ENCODE assay signal across 11 cellular contexts in genomic region chr19:38790507-38791403, GRCh38. TPM values are rescaled to one million over a fixed set of nuclear protein-coding genes. Genes with fewer than 3 reads are reported as not detected.
A peak's percentile ranks its signal among the peaks of the same experiment; 100 is the strongest.
DNase-seq lines count a peak whose midpoint lies in the region; ATAC-seq, FAIRE-seq and TF ChIP-seq lines count a peak whose summit lies in the region.
"Not testable (repeated sequence)": the region's sequence is repeated elsewhere in the genome, so short reads cannot be mapped to it uniquely, and the experiment has no call there.
"Had no signal": no experiment of that assay in that cellular context is flagged by ENCODE, and none has a peak within 500 bp of the region (broad histone marks: within the 10 kb centered on the region; RNA-seq: fewer than 3 reads in every experiment).

No MANE protein-coding gene starts in this region.

- ATAC-seq in HCT116: peak; percentile 87
- ATAC-seq in foreskin keratinocyte: peak; percentile 18

- POLR2A ChIA-PET in HCT116 (lab: Charles Lee); endothelial cell of umbilical vein (lab: Charles Lee): not testable (repeated sequence)

- not testable (repeated sequence) for TF ChIP-seq RAD21 in HCT116 (IDR thresholded peaks at IDR 0.05; ENCODE audit: low read depth)

- H3K36me3 ChIP-seq in HCT116 (ENCODE audit: control insufficient read depth in 1 of 2, insufficient read depth in 2 of 2, low read length in 2 of 2); adipocyte (ENCODE audit: control insufficient read depth, insufficient read depth, low read length, severe bottlenecking); endothelial cell of umbilical vein (ENCODE audit: control insufficient read depth in 2 of 2, extremely low read depth in 1 of 2, insufficient read depth in 2 of 2, low read length in 2 of 2); iPS-20b (ENCODE audit: insufficient read depth, low read depth, low read length); osteoblast (ENCODE audit: insufficient read depth, low read length); subcutaneous abdominal adipose tissue (ENCODE audit: control insufficient read depth in 5 of 5, insufficient read depth in 5 of 5, low read length in 5 of 5): not testable (repeated sequence)

- H3K9ac ChIP-seq in HCT116 (ENCODE audit: low read length); endothelial cell of umbilical vein (replicated peaks; ENCODE audit: extremely low read depth, insufficient read depth, low read length); iPS-20b (ENCODE audit: low read depth, low read length); subcutaneous abdominal adipose tissue (ENCODE audit: low read length in 5 of 5): not testable (repeated sequence)
- peak overlapping the region; percentile 58 for H3K9ac ChIP-seq in adipocyte (ENCODE audit: low read length)

- H2AFZ ChIP-seq in HCT116 (ENCODE audit: low read depth, low read length, poor library complexity, severe bottlenecking); endothelial cell of umbilical vein (ENCODE audit: low read depth, low read length): not testable (repeated sequence)
- peak overlapping the region; percentile 65 for H2AFZ ChIP-seq in osteoblast (ENCODE audit: low read length)

- H3K9me1 ChIP-seq in endothelial cell of umbilical vein (replicated peaks; ENCODE audit: control insufficient read depth, extremely low read depth, insufficient read depth, low read length): not testable (repeated sequence)

- not testable (repeated sequence) for DNase-seq in HCT116 (ENCODE audit: low read depth, low spot score); adipocyte (ENCODE audit: low read depth); endothelial cell of umbilical vein (ENCODE audit: low read depth, low spot score); foreskin keratinocyte; osteoblast (ENCODE audit: insufficient read length, low spot score, missing footprints)

- BruUV-seq in HCT116 (replicated peaks; lab: Mats Ljungman, UMichigan): TSS peak; percentile 82
- TSS peak; percentile 62 for BruUV-seq in endothelial cell of umbilical vein (replicated peaks; lab: Mats Ljungman, UMichigan)

- not testable (repeated sequence) for H3K4me1 ChIP-seq in HCT116 (ENCODE audit: control insufficient read depth in 1 of 2, insufficient read depth in 2 of 2, low read length in 2 of 2); adipocyte (ENCODE audit: control insufficient read depth, insufficient read depth, low read length); endothelial cell of umbilical vein (ENCODE audit: control insufficient read depth, extremely low read depth, insufficient read depth, low read length); iPS-20b (ENCODE audit: insufficient read depth, low read length); osteoblast (ENCODE audit: insufficient read depth, low read length); subcutaneous abdominal adipose tissue (ENCODE audit: control insufficient read depth in 5 of 5, insufficient read depth in 5 of 5, low read length in 5 of 5)
- H3K4me1 ChIP-seq in foreskin keratinocyte: peaks cover 25% of the 10 kb centered on the region

- not testable (repeated sequence) for H4K20me1 ChIP-seq in HCT116 (ENCODE audit: insufficient read depth); endothelial cell of umbilical vein (replicated peaks; ENCODE audit: control insufficient read depth, extremely low read depth, insufficient read depth, low read length); osteoblast (ENCODE audit: insufficient read depth, low read length)

- H3K9me3 ChIP-seq in HCT116 (ENCODE audit: control insufficient read depth in 1 of 2, insufficient read depth in 1 of 2, low read depth in 1 of 2, low read length in 2 of 2); adipocyte (ENCODE audit: control insufficient read depth, low read length); endothelial cell of umbilical vein (replicated peaks; ENCODE audit: control insufficient read depth, insufficient read depth, low read length); iPS-20b (ENCODE audit: insufficient read depth, low read depth, low read length); osteoblast (ENCODE audit: low read depth, low read length); subcutaneous abdominal adipose tissue (ENCODE audit: control insufficient read depth in 5 of 5, low read length in 5 of 5): not testable (repeated sequence)

- H3K4me3 ChIP-seq in HCT116 (replicated peaks in 1 of 2; ENCODE audit: low read depth in 1 of 2, low read length in 2 of 2) (peak overlapping the region; percentile 11 to 28; a peak in 2 of 4 replicates), adipocyte (ENCODE audit: low read length) (peak overlapping the region; percentile 64), iPS-20b (ENCODE audit: low read length) (peak overlapping the region; percentile 42; the same call in 1 of the 2 replicates), osteoblast (ENCODE audit: insufficient read depth, low read length) (peak overlapping the region; percentile 47), subcutaneous abdominal adipose tissue (ENCODE audit: low read depth in 1 of 5, low read length in 5 of 5) (peak overlapping the region in 3 of 5 donors; percentile 42 to 47 (median 44))
- not testable (repeated sequence) for H3K4me3 ChIP-seq in endothelial cell of umbilical vein (replicated peaks in 1 of 3; ENCODE audit: insufficient read depth in 1 of 3, low read depth in 1 of 3, low read length in 3 of 3)

- dilution Hi-C loops in endothelial cell of umbilical vein (cut with MboI; ENCODE audit: extremely low pct_ligation_motif_present, low sequenced_read_pairs): not testable (repeated sequence)

- not testable (repeated sequence) for TF ChIP-seq CTCF in HCT116 (IDR thresholded peaks at IDR 0.05 in 2 of 3, conservative IDR thresholded peaks at IDR 0.05 in 1 of 3; ENCODE audit: borderline replicate concordance in 1 of 3, insufficient read depth in 1 of 3, low read depth in 2 of 3, low read length in 2 of 3); endothelial cell of umbilical vein (IDR thresholded peaks at IDR 0.05; ENCODE audit: extremely low read depth in 1 of 2, insufficient read depth in 1 of 2, low read depth in 1 of 2, low read length in 2 of 2); foreskin keratinocyte (conservative IDR thresholded peaks at IDR 0.05); osteoblast (IDR thresholded peaks at IDR 0.05; ENCODE audit: extremely low read depth, low read depth, low read length)

- FAIRE-seq in endothelial cell of umbilical vein (lab: Jason Lieb, UNC): not testable (repeated sequence)

- not testable (repeated sequence) for H3K27me3 ChIP-seq in HCT116 (ENCODE audit: insufficient read depth, low read length); adipocyte (replicated peaks; ENCODE audit: control insufficient read depth, insufficient read depth, low read length); endothelial cell of umbilical vein (ENCODE audit: control insufficient read depth in 2 of 2, insufficient read depth in 2 of 2, low read length in 2 of 2); foreskin keratinocyte; osteoblast (ENCODE audit: insufficient read depth, low read length); subcutaneous abdominal adipose tissue (ENCODE audit: control insufficient read depth in 5 of 5, insufficient read depth in 4 of 5, low read length in 5 of 5)
- H3K27me3 ChIP-seq in iPS-20b (ENCODE audit: insufficient read depth, low read length): peaks cover 12% of the 10 kb centered on the region; the same call in 1 of the 2 replicates

- not testable (repeated sequence) for H3K27ac ChIP-seq in HCT116 (ENCODE audit: low read depth, low read length); endothelial cell of umbilical vein (ENCODE audit: insufficient read depth, low read depth, low read length); foreskin keratinocyte; iPS-20b (ENCODE audit: low read length); osteoblast (ENCODE audit: low read depth, low read length); subcutaneous abdominal adipose tissue (ENCODE audit: low read depth, low read length)

- RAD21 ChIA-PET in HCT116 (lab: Charles Lee; ENCODE audit: low non-redundant PET in 1 of 2, low total read pairs in 2 of 2, uncharacterized antibody in 2 of 2, unreplicated experiment in 2 of 2): not testable (repeated sequence)

- intact Hi-C loops in HCT116 (cut with micrococcal nuclease): not testable (repeated sequence)
- intact Hi-C loops in endothelial cell of umbilical vein (cut with micrococcal nuclease): loop anchor here (5.0 kb wide), 1 partner anchor 42 kb away; the partner anchor contains the start of gene ECH1

- H3K79me2 ChIP-seq in HCT116 (ENCODE audit: insufficient read depth, low read length); endothelial cell of umbilical vein (ENCODE audit: control insufficient read depth, insufficient read depth, low read length); osteoblast (ENCODE audit: insufficient read depth, low read length): not testable (repeated sequence)

- H3K4me2 ChIP-seq in HCT116 (ENCODE audit: low read length): 0 out of 2 replicates have a peak overlapping the region, but pooled peaks have one; percentile 23
- H3K4me2 ChIP-seq in endothelial cell of umbilical vein (ENCODE audit: insufficient read depth, low read length); osteoblast (ENCODE audit: insufficient read depth, low read length): not testable (repeated sequence)

- CTCF ChIA-PET in HCT116 (lab: Charles Lee); endothelial cell of umbilical vein (lab: Charles Lee): not testable (repeated sequence)

- not testable (repeated sequence) for TF ChIP-seq POLR2A in HCT116 (IDR thresholded peaks at IDR 0.05; ENCODE audit: borderline replicate concordance, extremely low read depth, insufficient read depth, insufficient read length); endothelial cell of umbilical vein (IDR thresholded peaks at IDR 0.05; ENCODE audit: low read depth, low read length)

- not testable (repeated sequence) for H3K9me2 ChIP-seq in HCT116 (ENCODE audit: insufficient read depth)

RNA-seq across cellular contexts. Expression of gene LGALS7B, which starts 1.8 kb away (rescaled TPM):
- total RNA-seq in HCT116 (2021; ENCODE audit: unreplicated experiment) (2.4 TPM), endothelial cell of umbilical vein (not detected in 2 replicates), foreskin keratinocyte (407 and 889 TPM in 2 replicates), osteoblast (not detected in 2 replicates)
- polyA plus RNA-seq in HCT116 (2012): 1.4 and 2.0 TPM in 2 replicates
- polyA plus RNA-seq in endothelial cell of umbilical vein (not detected in 2 replicates), foreskin keratinocyte (687 and 1,622 TPM in 2 replicates)
- polyA plus RNA-seq in endothelial cell of umbilical vein (2011; cell fraction: cytosol; rRNA removed): not detected in 2 replicates
- 0.81 TPM in 1 of 2 replicates, not detected in the other for polyA plus RNA-seq in endothelial cell of umbilical vein (2011; cell fraction: nucleus; rRNA removed)
- not detected in 2 replicates for polyA plus RNA-seq in endothelial cell of umbilical vein (2012)
- not detected in 2 replicates for polyA minus RNA-seq in endothelial cell of umbilical vein
- not detected for polyA minus RNA-seq in endothelial cell of umbilical vein (2011; cell fraction: cytosol; rRNA and poly(A)+ RNA removed)
- not detected in 2 replicates for polyA minus RNA-seq in endothelial cell of umbilical vein (2011; cell fraction: nucleus; rRNA and poly(A)+ RNA removed)
- total RNA-seq: H4, HFFc6, NCI-H460 had no signal

RNA-seq across cellular contexts. Expression of gene LGALS7, which starts 17.4 kb away (rescaled TPM):
- total RNA-seq in HCT116 (2021; ENCODE audit: unreplicated experiment) (not detected), endothelial cell of umbilical vein (not detected in 2 replicates), foreskin keratinocyte (6.6 and 11.2 TPM in 2 replicates), osteoblast (not detected in 2 replicates)
- polyA plus RNA-seq in HCT116 (2012): not detected in 2 replicates
- polyA plus RNA-seq in endothelial cell of umbilical vein (not detected in 2 replicates), foreskin keratinocyte (13.7 and 24.2 TPM in 2 replicates)
- polyA plus RNA-seq in endothelial cell of umbilical vein (2011; cell fraction: cytosol; rRNA removed): not detected in 2 replicates
- not detected in 2 replicates for polyA plus RNA-seq in endothelial cell of umbilical vein (2011; cell fraction: nucleus; rRNA removed)
- polyA plus RNA-seq in endothelial cell of umbilical vein (2012): not detected in 2 replicates
- not detected in 2 replicates for polyA minus RNA-seq in endothelial cell of umbilical vein
- not detected for polyA minus RNA-seq in endothelial cell of umbilical vein (2011; cell fraction: cytosol; rRNA and poly(A)+ RNA removed)
- polyA minus RNA-seq in endothelial cell of umbilical vein (2011; cell fraction: nucleus; rRNA and poly(A)+ RNA removed): not detected in 2 replicates
- total RNA-seq: H4, HepG2, HFFc6, NCI-H460 had no signal

RNA-seq across cellular contexts. Expression of gene LGALS4, which starts 22.0 kb away (rescaled TPM):
- total RNA-seq in HCT116 (2021; ENCODE audit: unreplicated experiment) (0.86 TPM), endothelial cell of umbilical vein (0.44 TPM in 1 of 2 replicates, not detected in the other), foreskin keratinocyte (0.20 TPM in 1 of 2 replicates, not detected in the other), osteoblast (not detected in 2 replicates)
- polyA plus RNA-seq in HCT116 (2012): 0.19 and 0.36 TPM in 2 replicates
- polyA plus RNA-seq in endothelial cell of umbilical vein (0.19 and 0.22 TPM in 2 replicates), foreskin keratinocyte (0.24 TPM in 1 of 2 replicates, not detected in the other)
- polyA plus RNA-seq in endothelial cell of umbilical vein (2011; cell fraction: cytosol; rRNA removed): not detected in 2 replicates
- polyA plus RNA-seq in endothelial cell of umbilical vein (2011; cell fraction: nucleus; rRNA removed): 0.91 and 1.5 TPM in 2 replicates
- polyA plus RNA-seq in endothelial cell of umbilical vein (2012): 0.53 TPM in 1 of 2 replicates, not detected in the other
- not detected in 2 replicates for polyA minus RNA-seq in endothelial cell of umbilical vein
- not detected for polyA minus RNA-seq in endothelial cell of umbilical vein (2011; cell fraction: cytosol; rRNA and poly(A)+ RNA removed)
- polyA minus RNA-seq in endothelial cell of umbilical vein (2011; cell fraction: nucleus; rRNA and poly(A)+ RNA removed): 0.72 TPM in 1 of 2 replicates, not detected in the other
- total RNA-seq: NCI-H460 had no signal

RNA-seq across cellular contexts. Expression of gene ECH1, which starts 40.8 kb away (rescaled TPM):
- 81.3 TPM for total RNA-seq in HCT116 (2021; ENCODE audit: unreplicated experiment)
- polyA plus RNA-seq in HCT116 (2012): 110 and 119 TPM in 2 replicates
- 62.5 and 69.7 TPM in 2 replicates for total RNA-seq in endothelial cell of umbilical vein
- 71.8 and 74.1 TPM in 2 replicates for polyA plus RNA-seq in endothelial cell of umbilical vein
- 52.3 and 57.0 TPM in 2 replicates for polyA plus RNA-seq in endothelial cell of umbilical vein (2011; cell fraction: cytosol; rRNA removed)
- 38.2 and 39.7 TPM in 2 replicates for polyA plus RNA-seq in endothelial cell of umbilical vein (2011; cell fraction: nucleus; rRNA removed)
- polyA plus RNA-seq in endothelial cell of umbilical vein (2012): 75.4 and 111 TPM in 2 replicates
- 49.6 and 51.8 TPM in 2 replicates for polyA minus RNA-seq in endothelial cell of umbilical vein
- 68.2 TPM for polyA minus RNA-seq in endothelial cell of umbilical vein (2011; cell fraction: cytosol; rRNA and poly(A)+ RNA removed)
- 11.0 and 11.4 TPM in 2 replicates for polyA minus RNA-seq in endothelial cell of umbilical vein (2011; cell fraction: nucleus; rRNA and poly(A)+ RNA removed)
- total RNA-seq in foreskin keratinocyte: 51.5 and 64.9 TPM in 2 replicates
- 114 and 121 TPM in 2 replicates for polyA plus RNA-seq in foreskin keratinocyte
- 35.1 and 36.9 TPM in 2 replicates for total RNA-seq in osteoblast

RNA-seq across cellular contexts. Expression of gene CAPN12, which starts 46.5 kb away (rescaled TPM):
- total RNA-seq in HCT116 (2021; ENCODE audit: unreplicated experiment): 8.8 TPM
- 8.6 and 10.4 TPM in 2 replicates for polyA plus RNA-seq in HCT116 (2012)
- not detected in 2 replicates for total RNA-seq in endothelial cell of umbilical vein
- 0.35 and 0.45 TPM in 2 replicates for polyA plus RNA-seq in endothelial cell of umbilical vein
- polyA plus RNA-seq in endothelial cell of umbilical vein (2011; cell fraction: cytosol; rRNA removed): 0.18 and 0.23 TPM in 2 replicates
- 1.5 and 5.0 TPM in 2 replicates for polyA plus RNA-seq in endothelial cell of umbilical vein (2011; cell fraction: nucleus; rRNA removed)
- 0.11 and 0.65 TPM in 2 replicates for polyA plus RNA-seq in endothelial cell of umbilical vein (2012)
- polyA minus RNA-seq in endothelial cell of umbilical vein: 0.19 and 0.32 TPM in 2 replicates
- polyA minus RNA-seq in endothelial cell of umbilical vein (2011; cell fraction: cytosol; rRNA and poly(A)+ RNA removed): not detected
- polyA minus RNA-seq in endothelial cell of umbilical vein (2011; cell fraction: nucleus; rRNA and poly(A)+ RNA removed): not detected in 2 replicates
- 0.78 and 1.4 TPM in 2 replicates for total RNA-seq in foreskin keratinocyte
- 1.6 and 2.5 TPM in 2 replicates for polyA plus RNA-seq in foreskin keratinocyte
- not detected in 2 replicates for total RNA-seq in osteoblast
- total RNA-seq: H4 had no signal

Comparison
In these comparisons a context has a peak if more than half of its experiments do, and no peak if none do; other contexts are left out.
1. RNA of gene LGALS7B, which starts 1.8 kb away (total RNA-seq): 407 to 889 TPM in foreskin keratinocyte; 2.4 TPM in HCT116 (single experiment), not detected in endothelial cell of umbilical vein and not detected in osteoblast; every median in the first group is over 100 times any median in the second.